1 cellular context compared by ENCODE assay signal in the genomic region with DNA sequence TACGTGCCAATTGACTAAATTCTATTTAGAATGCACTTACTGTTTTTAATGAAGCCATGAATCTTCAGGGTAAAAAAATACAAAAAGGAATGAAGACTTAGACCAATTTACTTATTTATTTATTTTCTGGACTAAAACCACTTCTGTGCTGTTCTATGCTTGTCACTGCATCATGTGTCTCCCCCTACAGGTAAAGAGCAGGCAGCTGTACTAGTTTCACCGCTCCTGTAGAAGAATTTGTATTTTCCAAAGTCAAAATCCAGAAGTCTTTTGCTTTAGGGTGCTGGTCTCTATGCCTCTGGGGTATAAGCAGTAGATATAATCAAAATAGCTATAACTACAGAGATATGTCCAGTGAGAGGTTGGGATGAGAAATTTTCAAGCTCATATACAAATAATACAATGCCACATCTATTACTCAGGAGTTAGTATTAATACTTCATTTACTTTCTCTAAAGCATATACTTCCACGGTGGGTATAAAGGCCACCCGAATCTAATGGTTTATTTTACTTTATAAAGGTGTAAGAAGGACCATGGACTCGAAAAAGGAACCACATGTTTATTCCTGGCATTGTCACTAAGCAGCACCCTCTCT.
TF ChIP-seq lines count a peak whose summit lies in the region.

No MANE protein-coding gene starts in this region.

TF ChIP-seq in HEK293, 187 proteins besides CTCF, POLR2A, EP300 and RAD21 (continued from another document):
- TF ChIP-seq, protein P1, sequence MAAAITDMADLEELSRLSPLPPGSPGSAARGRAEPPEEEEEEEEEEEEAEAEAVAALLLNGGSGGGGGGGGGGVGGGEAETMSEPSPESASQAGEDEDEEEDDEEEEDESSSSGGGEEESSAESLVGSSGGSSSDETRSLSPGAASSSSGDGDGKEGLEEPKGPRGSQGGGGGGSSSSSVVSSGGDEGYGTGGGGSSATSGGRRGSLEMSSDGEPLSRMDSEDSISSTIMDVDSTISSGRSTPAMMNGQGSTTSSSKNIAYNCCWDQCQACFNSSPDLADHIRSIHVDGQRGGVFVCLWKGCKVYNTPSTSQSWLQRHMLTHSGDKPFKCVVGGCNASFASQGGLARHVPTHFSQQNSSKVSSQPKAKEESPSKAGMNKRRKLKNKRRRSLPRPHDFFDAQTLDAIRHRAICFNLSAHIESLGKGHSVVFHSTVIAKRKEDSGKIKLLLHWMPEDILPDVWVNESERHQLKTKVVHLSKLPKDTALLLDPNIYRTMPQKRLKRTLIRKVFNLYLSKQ (tag by site-specific recombination; IDR thresholded peaks at IDR 0.05; ENCODE audit: borderline replicate concordance), result no peak
- no peak for TF ChIP-seq WT1 (tag by site-specific recombination; IDR thresholded peaks at IDR 0.05)
- TF ChIP-seq, protein P2, sequence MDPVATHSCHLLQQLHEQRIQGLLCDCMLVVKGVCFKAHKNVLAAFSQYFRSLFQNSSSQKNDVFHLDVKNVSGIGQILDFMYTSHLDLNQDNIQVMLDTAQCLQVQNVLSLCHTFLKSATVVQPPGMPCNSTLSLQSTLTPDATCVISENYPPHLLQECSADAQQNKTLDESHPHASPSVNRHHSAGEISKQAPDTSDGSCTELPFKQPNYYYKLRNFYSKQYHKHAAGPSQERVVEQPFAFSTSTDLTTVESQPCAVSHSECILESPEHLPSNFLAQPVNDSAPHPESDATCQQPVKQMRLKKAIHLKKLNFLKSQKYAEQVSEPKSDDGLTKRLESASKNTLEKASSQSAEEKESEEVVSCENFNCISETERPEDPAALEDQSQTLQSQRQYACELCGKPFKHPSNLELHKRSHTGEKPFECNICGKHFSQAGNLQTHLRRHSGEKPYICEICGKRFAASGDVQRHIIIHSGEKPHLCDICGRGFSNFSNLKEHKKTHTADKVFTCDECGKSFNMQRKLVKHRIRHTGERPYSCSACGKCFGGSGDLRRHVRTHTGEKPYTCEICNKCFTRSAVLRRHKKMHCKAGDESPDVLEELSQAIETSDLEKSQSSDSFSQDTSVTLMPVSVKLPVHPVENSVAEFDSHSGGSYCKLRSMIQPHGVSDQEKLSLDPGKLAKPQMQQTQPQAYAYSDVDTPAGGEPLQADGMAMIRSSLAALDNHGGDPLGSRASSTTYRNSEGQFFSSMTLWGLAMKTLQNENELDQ (tag by site-specific recombination; IDR thresholded peaks at IDR 0.05; ENCODE audit: low read depth), result no peak
- TF ChIP-seq ZSCAN23 (tag by site-specific recombination; IDR thresholded peaks at IDR 0.05), result no peak
